In genomic region chr12:75944905-75945412, GRCh38 we compare ENCODE assay signal across 7 cellular contexts.
A peak's percentile ranks its signal among the peaks of the same experiment; 100 is the strongest.
DNase-seq lines count a peak whose midpoint lies in the region; ATAC-seq, FAIRE-seq and TF ChIP-seq lines count a peak whose summit lies in the region.

No MANE protein-coding gene starts in this region.

- no peak for DNase-seq in H54 (ENCODE audit: insufficient read length, low spot score)
- DNase-seq in NCI-H1105 treated with DMSO at 0.1 percent for 48 hours (lab: John Stamatoyannopoulos, UW), result no peak
- DNase-seq in pons (ENCODE audit: low spot score), result no peak
- no peak for DNase-seq in SW 1271 (lab: John Stamatoyannopoulos, UW)

- no peaks in the 10 kb centered on the region for H3K36me3 ChIP-seq in esophagus (ENCODE audit: control insufficient read depth in 2 of 2, insufficient read depth in 2 of 2, low read length in 1 of 2)

- H3K4me1 ChIP-seq in esophagus (ENCODE audit: control insufficient read depth in 2 of 2, insufficient read depth in 2 of 2, low read length in 1 of 2), result peaks cover 0 to 2% of the 10 kb centered on the region in 2 donors

- peak; percentile 7; the same call in 2 of the 3 replicates for ATAC-seq in SK-N-SH treated with all-trans-retinoic acid at 6 μM for 48 hours

- H3K27me3 ChIP-seq in esophagus (ENCODE audit: control insufficient read depth in 1 of 2, insufficient read depth in 2 of 2, low read length in 2 of 2), result no peaks in the 10 kb centered on the region

- H3K9me3 ChIP-seq in esophagus (ENCODE audit: control insufficient read depth in 2 of 2, insufficient read depth in 1 of 2, low read depth in 1 of 2, low read length in 1 of 2), result no peaks in the 10 kb centered on the region

- no peak for TF ChIP-seq POLR2A in H54 (IDR thresholded peaks at IDR 0.05; ENCODE audit: low read depth, low read length)

- H3K4me3 ChIP-seq in esophagus (ENCODE audit: low read depth in 1 of 2, low read length in 2 of 2), result no peak overlapping the region
- H3K4me3 ChIP-seq in skin epidermis, result no peak overlapping the region

- 73 to 79% methylated on average over 4 of the region's 4 CpGs for WGBS in esophagus, 2 donors

- peak; percentile 20 for FAIRE-seq in H54 (lab: Jason Lieb, UNC)

- H3K27ac ChIP-seq in esophagus (ENCODE audit: low read depth in 2 of 2, low read length in 1 of 2) (peak overlapping the region; percentile 79 to 80), skin epidermis (peak overlapping the region in 15 of 21 experiments; percentile 1 to 82 (median 65))

TF ChIP-seq in SK-N-SH treated with all-trans-retinoic acid at 6 μM for 48 hours, 23 proteins besides CTCF, POLR2A, EP300 and RAD21:
- no peak for TF ChIP-seq ZFP30 (CRISPR knock-in tag; IDR thresholded peaks at IDR 0.05)
- TF ChIP-seq TCF4 (CRISPR knock-in tag; IDR thresholded peaks at IDR 0.05; ENCODE audit: borderline replicate concordance), result no peak
- TF ChIP-seq ZC3H10 (CRISPR knock-in tag; IDR thresholded peaks at IDR 0.05), result no peak
- no peak for TF ChIP-seq ISL1 (CRISPR knock-in tag; IDR thresholded peaks at IDR 0.05)
- TF ChIP-seq TSHZ2 (CRISPR knock-in tag; IDR thresholded peaks at IDR 0.05), result no peak
